In the genomic region with DNA sequence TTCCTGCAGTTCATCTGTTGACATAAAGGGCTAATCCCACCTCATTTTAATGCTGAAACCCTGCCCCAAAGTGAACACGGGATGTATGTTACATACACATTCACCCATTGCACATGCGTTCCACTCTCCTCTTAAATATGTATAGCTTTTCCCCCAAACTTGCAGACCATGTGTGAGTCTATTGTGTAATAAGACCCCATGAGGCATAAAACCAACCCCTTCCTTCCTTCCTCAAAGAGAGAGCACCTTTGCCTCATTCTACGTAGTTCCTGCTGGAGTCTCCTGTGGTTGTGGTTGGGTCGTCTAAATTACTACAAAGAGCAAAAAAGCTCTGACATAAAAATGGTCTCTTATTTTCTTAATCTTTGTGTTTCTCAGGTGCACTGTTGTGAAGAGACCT, we compare ENCODE assay signal across 9 cellular contexts.
DNase-seq lines count a peak whose midpoint lies in the region; ATAC-seq and TF ChIP-seq lines count a peak whose summit lies in the region.
"Had no signal": no experiment of that assay in that cellular context is flagged by ENCODE, and none has a peak within 500 bp of the region (broad histone marks: within the 10 kb centered on the region; RNA-seq: fewer than 3 reads in every experiment).

No MANE protein-coding gene starts in this region.

- intact Hi-C loops in Panc1 (cut with micrococcal nuclease; ENCODE audit: unreplicated experiment) = no loop called here

- H3K27ac ChIP-seq in HL-60 (replicated peaks) = peak overlapping the region; percentile 60
- peak overlapping the region; percentile 75 for H3K27ac ChIP-seq in Panc1 (ENCODE audit: low read length)
- H3K27ac ChIP-seq in skin epidermis = peak overlapping the region in 18 of 21 experiments; percentile 5 to 88 (median 56)

- POLR2A ChIA-PET in Panc1 (lab: Charles Lee) = no interaction called here

- CTCF ChIA-PET in Panc1 (lab: Charles Lee) = interaction anchor here (0.5 kb wide), 1 partner anchor 302 kb away, joined by 3 read pairs; no protein-coding TSS in a partner anchor

- H3K27me3 ChIP-seq in HL-60 (ENCODE audit: insufficient read depth, poor library complexity, severe bottlenecking) = no peaks in the 10 kb centered on the region
- no peaks in the 10 kb centered on the region for H3K27me3 ChIP-seq in Panc1 (ENCODE audit: control insufficient read depth, insufficient read depth, low read length)

- no peak; the same call in 1 of the 2 replicates for ATAC-seq in Panc1
- ATAC-seq in GM18858 (IDR thresholded peaks at IDR 0.05; ENCODE audit: unreplicated experiment) = no peak

- TF ChIP-seq CTCF in HL-60 (IDR thresholded peaks at IDR 0.05; ENCODE audit: insufficient read depth, low read length) = no peak
- TF ChIP-seq CTCF in Panc1 (IDR thresholded peaks at IDR 0.05) = no peak

- in situ Hi-C loops in Panc1 (cut with HindIII; ENCODE audit: low pct_unique_long_range_greater_than_20kb, low sequenced_read_pairs) = no loop called here

- peaks cover 4% of the 10 kb centered on the region; the same call in 1 of the 2 replicates for H3K9me3 ChIP-seq in Panc1 (ENCODE audit: control insufficient read depth, insufficient read depth, low read depth, low read length)

- peaks cover 11% of the 10 kb centered on the region for H3K4me1 ChIP-seq in Panc1 (ENCODE audit: control insufficient read depth, insufficient read depth, low read length)

- DNase-seq in HL-60 (ENCODE audit: low read depth in 1 of 2, low spot score in 1 of 2) (peak; percentile 34 to 39), Panc1 (ENCODE audit: low read depth, low spot score) (no peak), globus pallidus (ENCODE audit: low spot score) (peak; percentile 40), HUDEP-2 (lab: John Stamatoyannopoulos, UW; ENCODE audit: unreplicated experiment in 76 of 76) (no peak), NCI-H526 treated with DMSO at 0.1 percent for 48 hours (lab: John Stamatoyannopoulos, UW) (no peak)
- DNase-seq: activated T-cell treated with anti-CD3 and anti-CD28 coated beads, Interleukin-2, amount 50 U/mL, for 48 hours; H9 had no signal

- H3K36me3 ChIP-seq in Panc1 (ENCODE audit: control insufficient read depth, insufficient read depth, low read length) = no peaks in the 10 kb centered on the region

- no peak overlapping the region for H3K4me3 ChIP-seq in HL-60 (replicated peaks; ENCODE audit: insufficient read depth, low read length)
- H3K4me3 ChIP-seq in Panc1 (ENCODE audit: low read depth in 2 of 2, low read length in 2 of 2) = no peak overlapping the region
- no peak overlapping the region for H3K4me3 ChIP-seq in skin epidermis

- no TSS peak for BruUV-seq in Panc1 (replicated peaks; lab: Mats Ljungman, UMichigan)

Comparison
In these comparisons a context has a peak if more than half of its experiments do, and no peak if none do; other contexts are left out.
1. DNase-seq: peak in HL-60 (2 of 2) and globus pallidus (single experiment); none in Panc1 (single experiment), HUDEP-2 (0 of 76) and NCI-H526 treated with DMSO at 0.1 percent for 48 hours (single experiment).
2. Peak in every context shown above with its lines, with median percentiles within 50 percentile points of each other: H3K27ac ChIP-seq.